8 cellular contexts compared by ENCODE assay signal in genomic region chr17:43713494-43714162, GRCh38. TPM values are rescaled to one million over a fixed set of nuclear protein-coding genes. Genes with fewer than 3 reads are reported as not detected.
DNase-seq lines count a peak whose midpoint lies in the region; ATAC-seq lines count a peak whose summit lies in the region.

No MANE protein-coding gene starts in this region.

- H3K18ac ChIP-seq in mesendoderm (ENCODE audit: low read length), result peak overlapping the region; percentile 75

- no peak overlapping the region for H3K27ac Mint-ChIP-seq in activated CD4-positive, alpha-beta T cell treated with anti-CD3 and anti-CD28 coated beads, Interleukin-2, amount 10 ng/mL, durations not matched to agents 24 days and 14 days

- peaks cover 4% of the 10 kb centered on the region for H3K27me3 ChIP-seq in effector memory CD4-positive, alpha-beta T cell (replicated peaks; ENCODE audit: control insufficient read depth, insufficient read depth, low read length, poor library complexity, severe bottlenecking)
- H3K27me3 ChIP-seq in mesendoderm (ENCODE audit: insufficient read depth, low read length, poor library complexity), result peaks cover 2% of the 10 kb centered on the region

- H3K36me3 Mint-ChIP-seq in activated CD4-positive, alpha-beta T cell treated with anti-CD3 and anti-CD28 coated beads, Interleukin-2, amount 10 ng/mL, durations not matched to agents 24 days and 14 days (ENCODE audit: low read depth), result peaks cover 2% of the 10 kb centered on the region

- no peak overlapping the region for H3K4ac ChIP-seq in mesendoderm (ENCODE audit: low read depth, low read length)

- H3K56ac ChIP-seq in mesendoderm (ENCODE audit: low read length), result peak overlapping the region; percentile 68

- H3K23ac ChIP-seq in mesendoderm (ENCODE audit: low read length), result no peak overlapping the region

- H3K36me3 ChIP-seq in SK-N-MC (ENCODE audit: insufficient read depth, low read length) (no peaks in the 10 kb centered on the region), mesendoderm (ENCODE audit: control insufficient read depth, insufficient read depth, low read length) (no peaks in the 10 kb centered on the region)
- H3K36me3 ChIP-seq in effector memory CD4-positive, alpha-beta T cell (ENCODE audit: control insufficient read depth, insufficient read depth, low read length), result no peaks in the 10 kb centered on the region

- no peak overlapping the region for H4K5ac ChIP-seq in mesendoderm (ENCODE audit: low read length)

- H3K4me2 ChIP-seq in mesendoderm (ENCODE audit: low read length), result peak overlapping the region; percentile 10

- H3K9me3 Mint-ChIP-seq in activated CD4-positive, alpha-beta T cell treated with anti-CD3 and anti-CD28 coated beads, Interleukin-2, amount 10 ng/mL, durations not matched to agents 24 days and 14 days, result no peaks in the 10 kb centered on the region

- peak; percentile 78 for DNase-seq in activated CD4-positive, alpha-beta T cell treated with anti-CD3 and anti-CD28 coated beads, Interleukin-2, amount 10 ng/mL, durations not matched to agents 24 days and 14 days
- no peak for DNase-seq in activated CD4-positive, alpha-beta T cell treated with anti-CD3 and anti-CD28 coated beads for 1 hour
- no peak for DNase-seq in SK-N-MC (ENCODE audit: low read depth, low spot score)
- no peak for DNase-seq in effector memory CD4-positive, alpha-beta T cell
- DNase-seq in mesendoderm, result peak; percentile 31
- no peak for DNase-seq in T1000 (lab: John Stamatoyannopoulos, UW)

- peaks cover 9% of the 10 kb centered on the region for H3K4me1 ChIP-seq in effector memory CD4-positive, alpha-beta T cell (ENCODE audit: control insufficient read depth, insufficient read depth, low read length, poor library complexity, severe bottlenecking)
- no peaks in the 10 kb centered on the region for H3K4me1 ChIP-seq in mesendoderm (ENCODE audit: control insufficient read depth, low read depth, low read length)

- no peaks in the 10 kb centered on the region for H3K9me3 ChIP-seq in SK-N-MC (ENCODE audit: low read depth, low read length)
- H3K9me3 ChIP-seq in effector memory CD4-positive, alpha-beta T cell (ENCODE audit: control insufficient read depth, low read length), result no peaks in the 10 kb centered on the region

- ATAC-seq in GM19395 (IDR thresholded peaks at IDR 0.05; ENCODE audit: unreplicated experiment) (no peak), HG02759 (IDR thresholded peaks at IDR 0.05; ENCODE audit: unreplicated experiment) (no peak)

- no CpG with 5 or more reads among the region's 53 CpGs for WGBS in mesendoderm (ENCODE audit: extremely low coverage, insufficient coverage, low lambda C conversion rate)

- peaks cover 44% of the 10 kb centered on the region for H3K27me3 Mint-ChIP-seq in activated CD4-positive, alpha-beta T cell treated with anti-CD3 and anti-CD28 coated beads, Interleukin-2, amount 10 ng/mL, durations not matched to agents 24 days and 14 days

- H3K27ac ChIP-seq in SK-N-MC (no peak overlapping the region), mesendoderm (ENCODE audit: low read depth, low read length) (no peak overlapping the region)
- H3K27ac ChIP-seq in effector memory CD4-positive, alpha-beta T cell (ENCODE audit: insufficient read depth, low read length, poor library complexity, severe bottlenecking), result no peak overlapping the region

- no peaks in the 10 kb centered on the region for H3K79me1 ChIP-seq in mesendoderm (ENCODE audit: low read length)

- H3K4me3 ChIP-seq in SK-N-MC (peak overlapping the region; percentile 70), mesendoderm (ENCODE audit: low read length) (no peak overlapping the region)
- H3K4me3 ChIP-seq in effector memory CD4-positive, alpha-beta T cell (ENCODE audit: insufficient read depth, low read depth, low read length, poor library complexity, severe bottlenecking), result peak overlapping the region; percentile 36

- H3K9ac ChIP-seq in SK-N-MC (ENCODE audit: insufficient read length) (no peak overlapping the region), mesendoderm (ENCODE audit: low read length) (peak overlapping the region; percentile 46)

- H3K4me3 Mint-ChIP-seq in activated CD4-positive, alpha-beta T cell treated with anti-CD3 and anti-CD28 coated beads, Interleukin-2, amount 10 ng/mL, durations not matched to agents 24 days and 14 days, result peak overlapping the region; percentile 76

- no peak overlapping the region for H4K8ac ChIP-seq in mesendoderm (ENCODE audit: low read depth, low read length)

- no peak overlapping the region for H2BK120ac ChIP-seq in mesendoderm (ENCODE audit: low read depth, low read length)

- H2BK5ac ChIP-seq in mesendoderm (ENCODE audit: low read length), result no peak overlapping the region

- intact Hi-C loops in activated CD4-positive, alpha-beta T cell treated with anti-CD3 and anti-CD28 coated beads, Interleukin-2, amount 10 ng/mL, durations not matched to agents 24 days and 14 days (cut with micrococcal nuclease), result no loop called here

- no peak overlapping the region for H2AK5ac ChIP-seq in mesendoderm (ENCODE audit: low read length)

- no peaks in the 10 kb centered on the region for H3K79me2 ChIP-seq in mesendoderm (ENCODE audit: control insufficient read depth, insufficient read depth, low read length)

- peaks cover 18% of the 10 kb centered on the region for H3K4me1 Mint-ChIP-seq in activated CD4-positive, alpha-beta T cell treated with anti-CD3 and anti-CD28 coated beads, Interleukin-2, amount 10 ng/mL, durations not matched to agents 24 days and 14 days

- H2BK15ac ChIP-seq in mesendoderm (replicated peaks; ENCODE audit: low read depth), result no peak overlapping the region

RNA-seq across cellular contexts. Expression of gene SOST, which starts 45.0 kb away (rescaled TPM):
- total RNA-seq in activated CD4-positive, alpha-beta T cell treated with anti-CD3 and anti-CD28 coated beads, Interleukin-2, amount 10 ng/mL, durations not matched to agents 24 days and 14 days, result not detected in 2 replicates
- 0.13 TPM for polyA plus RNA-seq in mesendoderm (2013, experiment 1 of 2)
- 0.14 TPM for polyA plus RNA-seq in mesendoderm (2013, experiment 2 of 2)

RNA-seq across cellular contexts. Expression of gene MEOX1, which starts 51.9 kb away (rescaled TPM):
- total RNA-seq in activated CD4-positive, alpha-beta T cell treated with anti-CD3 and anti-CD28 coated beads, Interleukin-2, amount 10 ng/mL, durations not matched to agents 24 days and 14 days, result 0.21 and 0.50 TPM in 2 replicates
- 0.04 TPM for polyA plus RNA-seq in mesendoderm (2013, experiment 1 of 2)
- polyA plus RNA-seq in mesendoderm (2013, experiment 2 of 2), result 0.04 TPM

Comparison
In these comparisons a context has a peak if more than half of its experiments do, and no peak if none do; other contexts are left out.
1. DNase-seq: peak in activated CD4-positive, alpha-beta T cell treated with anti-CD3 and anti-CD28 coated beads, Interleukin-2, amount 10 ng/mL, durations not matched to agents 24 days and 14 days (single experiment) and mesendoderm (single experiment); none in activated CD4-positive, alpha-beta T cell treated with anti-CD3 and anti-CD28 coated beads for 1 hour (single experiment), SK-N-MC (single experiment), effector memory CD4-positive, alpha-beta T cell (0 of 3) and T1000 (single experiment).